ENCODE assay signal across 11 cellular contexts in the genomic region with DNA sequence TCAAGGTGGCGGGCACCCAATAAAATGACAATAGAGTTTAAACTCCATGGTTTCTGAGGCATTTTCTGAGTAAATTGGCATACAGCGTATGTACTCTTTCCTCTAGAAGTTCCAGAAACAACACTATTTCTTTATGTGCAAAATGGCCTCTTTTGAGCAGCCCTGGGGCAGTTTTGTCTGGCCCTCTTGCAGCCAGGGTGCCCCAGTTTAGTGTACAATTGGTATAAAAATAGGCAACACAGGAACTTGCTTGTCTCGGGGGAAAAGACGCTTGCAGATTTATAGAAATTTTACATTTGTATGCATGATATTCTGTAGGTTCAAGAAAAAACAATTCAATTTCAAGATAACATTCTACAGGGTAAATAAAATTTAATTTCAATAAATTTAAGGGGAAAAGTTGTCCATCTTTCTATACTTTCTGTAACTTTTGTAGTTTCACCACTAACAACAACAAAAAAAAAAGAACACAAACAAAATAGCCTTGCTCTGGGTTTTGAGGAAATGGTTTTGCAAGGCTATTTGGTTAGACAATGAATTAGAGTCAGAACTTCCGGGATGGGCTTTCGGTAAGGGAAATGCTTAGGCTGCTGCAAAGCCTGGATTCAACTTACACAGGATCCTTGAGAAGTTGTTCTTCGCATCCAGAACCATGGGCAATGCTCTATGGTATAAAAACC. TPM values are rescaled to one million over a fixed set of nuclear protein-coding genes. Genes with fewer than 3 reads are reported as not detected.
DNase-seq lines count a peak whose midpoint lies in the region; ATAC-seq, FAIRE-seq and TF ChIP-seq lines count a peak whose summit lies in the region.
"Had no signal": no experiment of that assay in that cellular context is flagged by ENCODE, and none has a peak within 500 bp of the region (broad histone marks: within the 10 kb centered on the region; RNA-seq: fewer than 3 reads in every experiment).

No MANE protein-coding gene starts in this region.

- no peak overlapping the region for H2AFZ ChIP-seq in HepG2 (ENCODE audit: low read length)

- no peak for TF ChIP-seq RAD21 in HepG2 (CRISPR knock-in tag; IDR thresholded peaks at IDR 0.05)

- TF ChIP-seq POLR2A in right lobe of liver (IDR thresholded peaks at IDR 0.05) (no peak), HepG2 (IDR thresholded peaks at IDR 0.05; ENCODE audit: insufficient read depth in 1 of 2, low read depth in 2 of 2, low read length in 2 of 2) (no peak)

- H3K4me3 Mint-ChIP-seq in activated naive CD8-positive, alpha-beta T cell treated with anti-CD3 and anti-CD28 coated beads, Interleukin-2, amount 10 ng/mL, durations not matched to agents 7 days and 5 days, result peak overlapping the region; percentile 61
- H3K4me3 Mint-ChIP-seq: nephron progenitor cell had no signal

- peaks cover 66% of the 10 kb centered on the region for H3K4me1 Mint-ChIP-seq in activated naive CD8-positive, alpha-beta T cell treated with anti-CD3 and anti-CD28 coated beads, Interleukin-2, amount 10 ng/mL, durations not matched to agents 7 days and 5 days

- H3K36me3 ChIP-seq in right lobe of liver, result no peaks in the 10 kb centered on the region
- H3K36me3 ChIP-seq in HepG2 (replicated peaks in 1 of 2; ENCODE audit: control insufficient read depth in 1 of 2, insufficient read depth in 2 of 2, low read length in 2 of 2), result no peaks in the 10 kb centered on the region; a peak in 1 of 5 replicates
- H3K36me3 ChIP-seq in H7 (replicated peaks; ENCODE audit: control insufficient read depth, insufficient read depth, low read length), result no peaks in the 10 kb centered on the region

- TF ChIP-seq CTCF in right lobe of liver (IDR thresholded peaks at IDR 0.05) (no peak), HepG2 (CRISPR knock-in tag; IDR thresholded peaks at IDR 0.05) (no peak)

- BruUV-seq in HepG2 (replicated peaks; lab: Mats Ljungman, UMichigan), result no TSS peak

- peaks cover 8% of the 10 kb centered on the region for H3K36me3 Mint-ChIP-seq in activated naive CD8-positive, alpha-beta T cell treated with anti-CD3 and anti-CD28 coated beads, Interleukin-2, amount 10 ng/mL, durations not matched to agents 7 days and 5 days

- WGBS in right lobe of liver (ENCODE audit: insufficient coverage, low coverage, low lambda C conversion rate, missing lambda C conversion rate), result 43% methylated on average over 7 of the region's 7 CpGs
- 94% methylated on average over 7 of the region's 7 CpGs for WGBS in HepG2 (ENCODE audit: low lambda C conversion rate)

- H4K20me1 ChIP-seq in HepG2 (ENCODE audit: insufficient read depth, low read length), result no peaks in the 10 kb centered on the region; the same call in 1 of the 2 replicates

- no peak overlapping the region for H3K9ac ChIP-seq in HepG2 (ENCODE audit: insufficient read depth, low read depth, low read length)

- H3K4me3 ChIP-seq in right lobe of liver (no peak overlapping the region), HepG2 (replicated peaks in 1 of 3; ENCODE audit: insufficient read depth in 1 of 3, low read depth in 2 of 3, low read length in 3 of 3) (no peak overlapping the region), H7 (ENCODE audit: insufficient read depth, low read depth, low read length) (no peak overlapping the region)

- TF ChIP-seq EP300 in HepG2 (IDR thresholded peaks at IDR 0.05; ENCODE audit: low read depth in 2 of 2, low read length in 2 of 2) (no peak), HepG2 (CRISPR knock-in tag; IDR thresholded peaks at IDR 0.05; ENCODE audit: borderline replicate concordance) (no peak)

- H3K9me3 ChIP-seq in right lobe of liver (no peaks in the 10 kb centered on the region), HepG2 (ENCODE audit: low read length) (no peaks in the 10 kb centered on the region)

- H3K27ac ChIP-seq in right lobe of liver, result peak overlapping the region in 1 of 3 donors; percentile 27
- no peak overlapping the region for H3K27ac ChIP-seq in HepG2 (ENCODE audit: extremely low read length, insufficient read depth, low read length)

- POLR2A ChIA-PET in HepG2 (lab: Yijun Ruan, JAX), result no interaction called here
- POLR2A ChIA-PET in activated naive CD8-positive, alpha-beta T cell treated with anti-CD3 and anti-CD28 coated beads, Interleukin-2, amount 10 ng/mL, durations not matched to agents 7 days and 5 days (lab: Charles Lee), result no interaction called here

- no peak for FAIRE-seq in HepG2 (lab: Jason Lieb, UNC)
- FAIRE-seq: colon, TTC549 had no signal

- no peak overlapping the region for H3K4me2 ChIP-seq in HepG2 (ENCODE audit: low read depth, low read length)

- no peaks in the 10 kb centered on the region for H3K9me3 Mint-ChIP-seq in activated naive CD8-positive, alpha-beta T cell treated with anti-CD3 and anti-CD28 coated beads, Interleukin-2, amount 10 ng/mL, durations not matched to agents 7 days and 5 days

- H3K27me3 Mint-ChIP-seq in activated naive CD8-positive, alpha-beta T cell treated with anti-CD3 and anti-CD28 coated beads, Interleukin-2, amount 10 ng/mL, durations not matched to agents 7 days and 5 days, result no peaks in the 10 kb centered on the region

- H3K4me1 ChIP-seq in right lobe of liver, result peaks cover 0 to 35% (median 8%) of the 10 kb centered on the region in 4 donors
- peaks cover 48% of the 10 kb centered on the region for H3K4me1 ChIP-seq in HepG2 (ENCODE audit: insufficient read depth, low read length)

- DNase-seq in right lobe of liver (no peak), HepG2 (ENCODE audit: low spot score) (no peak), NCI-H1105 (lab: John Stamatoyannopoulos, UW) (no peak), cortex of kidney (lab: John Stamatoyannopoulos, UW) (no peak), AG20443 (ENCODE audit: low spot score) (no peak), H7 (no peak)
- DNase-seq in activated naive CD8-positive, alpha-beta T cell treated with anti-CD3 and anti-CD28 coated beads, Interleukin-2, amount 10 ng/mL, durations not matched to agents 7 days and 5 days, result no peak
- DNase-seq: nephron progenitor cell had no signal

- CTCF ChIA-PET in HepG2 (lab: Yijun Ruan, JAX; ENCODE audit: low intra/inter-chr PET ratio, low total read pairs), result no interaction called here

- in situ Hi-C loops in HepG2 (cut with HindIII; ENCODE audit: extremely low pct_ligation_motif_present, low pct_unique_long_range_greater_than_20kb), result no loop called here

- ATAC-seq in right lobe of liver (peak; percentile 11 to 35 (median 27)), HepG2 (no peak), HG03108 (IDR thresholded peaks at IDR 0.05; ENCODE audit: unreplicated experiment) (peak; percentile 42)
- peak; percentile 44 for ATAC-seq in activated naive CD8-positive, alpha-beta T cell treated with anti-CD3 and anti-CD28 coated beads, Interleukin-2, amount 10 ng/mL, durations not matched to agents 7 days and 5 days (ENCODE audit: low read depth)

- H3K27me3 ChIP-seq in right lobe of liver (no peaks in the 10 kb centered on the region), HepG2 (ENCODE audit: control insufficient read depth in 1 of 2, insufficient read depth in 2 of 2, low read length in 2 of 2) (no peaks in the 10 kb centered on the region), H7 (ENCODE audit: control insufficient read depth, insufficient read depth, low read length) (no peaks in the 10 kb centered on the region)

- intact Hi-C loops in right lobe of liver (cut with DNase I), result no loop called here
- intact Hi-C loops in HepG2 (cut with micrococcal nuclease; ENCODE audit: unreplicated experiment), result no loop called here

- H3K27ac Mint-ChIP-seq in activated naive CD8-positive, alpha-beta T cell treated with anti-CD3 and anti-CD28 coated beads, Interleukin-2, amount 10 ng/mL, durations not matched to agents 7 days and 5 days, result peak overlapping the region; percentile 67
- H3K27ac Mint-ChIP-seq: nephron progenitor cell had no signal

- peaks cover 44% of the 10 kb centered on the region for H3K79me2 ChIP-seq in HepG2 (ENCODE audit: insufficient read depth, low read length)

TF ChIP-seq in HepG2, 621 proteins besides CTCF, POLR2A, EP300 and RAD21 (continues in another document):
- TF ChIP-seq ZNF768 (CRISPR knock-in tag; IDR thresholded peaks at IDR 0.05) (no peak), FIP1L1 (IDR thresholded peaks at IDR 0.05; ENCODE audit: borderline replicate concordance, insufficient read depth, low read depth, low read length) (no peak)

RNA-seq across cellular contexts. Expression of a gene that starts 45.3 kb away (rescaled TPM):
- total RNA-seq in right lobe of liver, result 1 to 10 TPM; 5.4 to 9.6 (median 7.7) TPM
- total RNA-seq in HepG2 (2016; rRNA removed; fragmentation: Illumina TruSeq; extraction: Trizol), result 4.1 and 6.6 TPM in 2 replicates
- total RNA-seq in HepG2 (2016; cell fraction: cytosol; rRNA removed; fragmentation: Illumina TruSeq; extraction: Trizol; ENCODE audit: low read depth), result 2.2 and 2.4 TPM in 2 replicates
- total RNA-seq in HepG2 (2016; cell fraction: insoluble cytoplasmic fraction; rRNA removed; fragmentation: Illumina TruSeq; extraction: Trizol), result 4.2 and 6.0 TPM in 2 replicates
- total RNA-seq in HepG2 (2016; cell fraction: membrane; rRNA removed; fragmentation: Illumina TruSeq; extraction: Trizol), result 3.5 and 3.9 TPM in 2 replicates
- 10.2 and 12.6 TPM in 2 replicates for total RNA-seq in HepG2 (2016; cell fraction: nucleus; rRNA removed; fragmentation: Illumina TruSeq; extraction: Trizol)
- 9.2 and 12.6 TPM in 2 replicates for polyA plus RNA-seq in HepG2 (2011; rRNA removed)
- 4.7 and 5.6 TPM in 2 replicates for polyA plus RNA-seq in HepG2 (2011; cell fraction: cytosol; rRNA removed)
- 9.3 and 10.3 TPM in 2 replicates for polyA plus RNA-seq in HepG2 (2011; cell fraction: nucleus; rRNA removed)
- 7.8 and 9.2 TPM in 2 replicates for polyA plus RNA-seq in HepG2 (2012)
- polyA plus RNA-seq in HepG2 (2016; cell fraction: cytosol; fragmentation: Illumina TruSeq; extraction: Trizol; ENCODE audit: low read depth), result 0.29 and 0.41 TPM in 2 replicates
- 6.5 and 7.8 TPM in 2 replicates for polyA plus RNA-seq in HepG2 (2016; cell fraction: insoluble cytoplasmic fraction; fragmentation: Illumina TruSeq; extraction: Trizol; ENCODE audit: low read depth)
- 1.3 and 1.7 TPM in 2 replicates for polyA plus RNA-seq in HepG2 (2016; cell fraction: membrane; fragmentation: Illumina TruSeq; extraction: Trizol; ENCODE audit: low read depth)
- polyA plus RNA-seq in HepG2 (2016; cell fraction: nucleus; fragmentation: Illumina TruSeq; extraction: Trizol; ENCODE audit: insufficient read depth, low read depth), result 9.3 TPM in 2 replicates
- polyA minus RNA-seq in HepG2 (2011; rRNA and poly(A)+ RNA removed; ENCODE audit: low replicate concordance), result 10.6 and 13.7 TPM in 2 replicates
- 8.0 and 9.5 TPM in 2 replicates for polyA minus RNA-seq in HepG2 (2011; cell fraction: cytosol; rRNA and poly(A)+ RNA removed)
- polyA minus RNA-seq in HepG2 (2011; cell fraction: nucleus; rRNA and poly(A)+ RNA removed), result 54.5 and 56.4 TPM in 2 replicates
- total RNA-seq in activated naive CD8-positive, alpha-beta T cell treated with anti-CD3 and anti-CD28 coated beads, Interleukin-2, amount 10 ng/mL, durations not matched to agents 7 days and 5 days, result 10 to 100 TPM; 18.5 to 18.9 TPM
- 3.2 and 6.2 TPM in 2 replicates for total RNA-seq in H7 (2014; rRNA removed; shearing (Covaris generic))
